Comparison of ENCODE assay signal across 8 cellular contexts in genomic region chr12:56127888-56128668, GRCh38. TPM values are rescaled to one million over a fixed set of nuclear protein-coding genes. Genes with fewer than 3 reads are reported as not detected.
DNase-seq lines count a peak whose midpoint lies in the region; ATAC-seq and TF ChIP-seq lines count a peak whose summit lies in the region.

TSS of gene ESYT1 (plus strand) at chr12:56128267. CDS start at chr12:56128320, 53 bp downstream.

- H3K4me2 ChIP-seq in parathyroid adenoma (ENCODE audit: low read length) = peak within 1 kb of the TSS; percentile 90

- TF ChIP-seq EP300 in tibial nerve (IDR thresholded peaks at IDR 0.05) = peak; percentile 64 to 98

- H3K9ac ChIP-seq in adipocyte (ENCODE audit: low read length) = peak within 1 kb of the TSS; percentile 98
- no peak within 1 kb of the TSS for H3K9ac ChIP-seq in parathyroid adenoma

- peak within 1 kb of the TSS; percentile 72 for H2AFZ ChIP-seq in parathyroid adenoma

- peaks cover 28% of the 10 kb centered on the region for H3K36me3 ChIP-seq in adipocyte (ENCODE audit: control insufficient read depth, insufficient read depth, low read length, severe bottlenecking)
- peaks cover 12% of the 10 kb centered on the region for H3K36me3 ChIP-seq in cardiac muscle cell
- H3K36me3 ChIP-seq in parathyroid adenoma (ENCODE audit: control insufficient read depth, insufficient read depth, low read length) = no peaks in the 10 kb centered on the region
- peaks cover 6 to 38% (median 24%) of the 10 kb centered on the region in 3 donors for H3K36me3 ChIP-seq in tibial nerve

- ATAC-seq in HG02798 (IDR thresholded peaks at IDR 0.05; ENCODE audit: poor library complexity, unreplicated experiment) = peak; percentile 93

- peak; percentile 92 to 98 for TF ChIP-seq POLR2A in tibial nerve (IDR thresholded peaks at IDR 0.05)

- H3K79me2 ChIP-seq in parathyroid adenoma = no peaks in the 10 kb centered on the region

- WGBS in tibial nerve, 2 donors = 0 to 2% methylated on average over 16 to 26 of the region's 49 CpGs

- DNase-seq in NCI-H1436 (lab: John Stamatoyannopoulos, UW) (peak; percentile 99), T follicular helper cell (ENCODE audit: low read depth) (peak; percentile 98), adipocyte (ENCODE audit: low read depth) (peak; percentile 100), cardiac muscle cell (ENCODE audit: low read depth in 1 of 2, low spot score in 1 of 2) (peak; percentile 100), tibial nerve (ENCODE audit: low spot score in 2 of 2) (peak; percentile 98 to 99)

- H3K4me1 ChIP-seq in adipocyte (ENCODE audit: control insufficient read depth, insufficient read depth, low read length) (peaks cover 38% of the 10 kb centered on the region), cardiac muscle cell (ENCODE audit: low read depth) (peaks cover 22% of the 10 kb centered on the region), parathyroid adenoma (peaks cover 17% of the 10 kb centered on the region), tibial nerve (peaks cover 5 to 32% (median 24%) of the 10 kb centered on the region in 4 donors)

- H3K4me3 ChIP-seq in GM12875 (ENCODE audit: low read depth, low read length) (peak within 1 kb of the TSS; percentile 81), adipocyte (ENCODE audit: low read length) (peak within 1 kb of the TSS; percentile 96), cardiac muscle cell (peak within 1 kb of the TSS; percentile 66), parathyroid adenoma (ENCODE audit: low read depth, low read length) (peak within 1 kb of the TSS; percentile 82), tibial nerve (peak within 1 kb of the TSS; percentile 56 to 87 (median 76))

- H3K27me3 ChIP-seq in adipocyte (replicated peaks; ENCODE audit: control insufficient read depth, insufficient read depth, low read length) (no peaks in the 10 kb centered on the region), cardiac muscle cell (no peaks in the 10 kb centered on the region), parathyroid adenoma (ENCODE audit: control insufficient read depth, insufficient read depth, low read length) (no peaks in the 10 kb centered on the region), tibial nerve (no peaks in the 10 kb centered on the region)

- no peak for TF ChIP-seq CTCF in GM12875 (IDR thresholded peaks at IDR 0.05; ENCODE audit: borderline replicate concordance, insufficient read depth, low read depth, low read length)
- no peak for TF ChIP-seq CTCF in cardiac muscle cell (IDR thresholded peaks at IDR 0.05; ENCODE audit: low read depth, low read length)
- TF ChIP-seq CTCF in parathyroid adenoma (IDR thresholded peaks at IDR 0.05) = no peak
- peak in 1 of 5 experiments; percentile 37 for TF ChIP-seq CTCF in tibial nerve (IDR thresholded peaks at IDR 0.05)

- H3K27ac ChIP-seq in cardiac muscle cell = peak within 1 kb of the TSS; percentile 58
- peak within 1 kb of the TSS; percentile 57 for H3K27ac ChIP-seq in parathyroid adenoma
- H3K27ac ChIP-seq in tibial nerve = peak within 1 kb of the TSS; percentile 86 to 93 (median 92)

- H3K9me3 ChIP-seq in adipocyte (ENCODE audit: control insufficient read depth, low read length) (no peaks in the 10 kb centered on the region), cardiac muscle cell (ENCODE audit: low read depth) (no peaks in the 10 kb centered on the region), parathyroid adenoma (ENCODE audit: control insufficient read depth, low read length) (no peaks in the 10 kb centered on the region), tibial nerve (no peaks in the 10 kb centered on the region)

RNA-seq across cellular contexts. Expression of gene ESYT1, which starts in this region (rescaled TPM):
- 103 and 107 TPM in 2 replicates for total RNA-seq in cardiac muscle cell
- polyA plus RNA-seq in cardiac muscle cell = 52.0 and 70.6 TPM in 2 replicates
- total RNA-seq in tibial nerve = 100 to 1,000 TPM in 3 of 4 donors, 10 to 100 TPM in 1; 91.2 to 235 (median 210) TPM

Comparison
In these comparisons a context has a peak if more than half of its experiments do, and no peak if none do; other contexts are left out.
1. Peak in every context shown above with its lines: DNase-seq, ATAC-seq, H3K4me3 ChIP-seq and H3K27ac ChIP-seq.